20 cellular contexts compared by ENCODE assay signal in the genomic region with DNA sequence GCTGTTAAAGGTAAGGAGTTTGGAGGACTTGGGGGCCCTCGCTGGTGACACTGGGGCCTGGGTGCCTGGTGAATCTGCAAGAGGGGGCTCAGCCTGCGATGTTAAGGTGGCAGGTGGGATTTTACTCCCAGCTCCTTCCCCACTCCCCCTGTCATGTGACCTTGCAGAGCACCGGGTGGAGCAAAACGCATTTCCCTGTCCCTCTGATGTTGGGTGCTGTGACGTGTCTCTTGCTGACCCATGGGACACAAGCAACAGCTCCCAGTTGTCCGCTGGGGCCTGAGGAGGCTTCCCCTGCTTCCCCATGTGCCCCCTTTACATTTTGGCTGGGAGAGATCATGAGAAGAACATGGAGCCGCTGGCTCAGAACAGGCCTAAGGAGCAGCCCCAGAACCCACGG.
"Had no signal": no experiment of that assay in that cellular context is flagged by ENCODE, and none has a peak within 500 bp of the region (broad histone marks: within the 10 kb centered on the region; RNA-seq: fewer than 3 reads in every experiment).

No MANE protein-coding gene starts in this region.

- H3K27ac Mint-ChIP-seq: activated B cell treated with CpG ODN at 0.5 μM for 24 hours; activated CD4-positive, alpha-beta T cell treated with anti-CD3 and anti-CD28 coated beads for 36 hours; activated naive CD8-positive, alpha-beta T cell treated with anti-CD3 and anti-CD28 coated beads for 36 hours; activated T-helper 1 cell treated with anti-CD3 and anti-CD28 coated beads, Interleukin-12 subunit alpha, Interleukin-12 subunit beta, Interleukin-2, Interleukin-4 antibody, amounts not matched to agents 30 ng/mL and 10 ng/mL and 1 ng/mL, durations not matched to agents 14 hours and 24 hours and 36 hours; naive B cell; stimulated activated effector memory CD8-positive, alpha-beta T cell treated with anti-CD3 and anti-CD28 coated beads, Interleukin-12 subunit alpha, Interleukin-12 subunit beta, amount 100 ng/mL, for 72 hours; T-helper 1 cell treated with Interleukin-12 subunit alpha and Interleukin-12 subunit beta and Interleukin-4 antibody, amounts not matched to agents 30 μg/mL and 1 μg/mL, for 36 hours had no signal

- H3K36me3 Mint-ChIP-seq: activated naive CD8-positive, alpha-beta T cell treated with anti-CD3 and anti-CD28 coated beads for 36 hours; naive B cell; stimulated activated effector memory CD8-positive, alpha-beta T cell treated with anti-CD3 and anti-CD28 coated beads, Interleukin-12 subunit alpha, Interleukin-12 subunit beta, amount 100 ng/mL, for 72 hours had no signal

- H3K9me3 ChIP-seq: breast epithelium, lower lobe of right lung, ovary, psoas muscle, right atrium auricular region, transverse colon had no signal

- H3K27ac ChIP-seq: breast epithelium, lower lobe of right lung, ovary, psoas muscle, right atrium auricular region, transverse colon had no signal

- H3K4me1 ChIP-seq: breast epithelium, lower lobe of right lung, psoas muscle, transverse colon had no signal

- H3K4me3 ChIP-seq: breast epithelium, lower lobe of right lung, ovary, psoas muscle, right atrium auricular region, transverse colon had no signal

- DNase-seq: activated CD4-positive, alpha-beta T cell treated with anti-CD3 and anti-CD28 coated beads for 36 hours; activated CD4-positive, alpha-beta T cell treated with anti-CD3 and anti-CD28 coated beads, Interleukin-2, amount 50 U/mL, for 4 hours; activated naive CD8-positive, alpha-beta T cell treated with anti-CD3 and anti-CD28 coated beads for 36 hours; cerebellar nuclear complex; cortex of kidney; lower lobe of right lung; mesendoderm; naive B cell; psoas muscle; stimulated activated naive CD8-positive, alpha-beta T cell treated with anti-CD3 and anti-CD28 coated beads, Interleukin-15, amount 100 ng/mL, for 72 hours; T1000; transverse colon had no signal

- H3K4me3 Mint-ChIP-seq: activated B cell treated with CpG ODN at 0.5 μM for 24 hours; activated CD4-positive, alpha-beta T cell treated with anti-CD3 and anti-CD28 coated beads for 36 hours; activated naive CD8-positive, alpha-beta T cell treated with anti-CD3 and anti-CD28 coated beads for 36 hours; activated T-helper 1 cell treated with anti-CD3 and anti-CD28 coated beads, Interleukin-12 subunit alpha, Interleukin-12 subunit beta, Interleukin-2, Interleukin-4 antibody, amounts not matched to agents 30 ng/mL and 10 ng/mL and 1 ng/mL, durations not matched to agents 14 hours and 24 hours and 36 hours; naive B cell; stimulated activated effector memory CD8-positive, alpha-beta T cell treated with anti-CD3 and anti-CD28 coated beads, Interleukin-12 subunit alpha, Interleukin-12 subunit beta, amount 100 ng/mL, for 72 hours; stimulated activated naive CD8-positive, alpha-beta T cell treated with anti-CD3 and anti-CD28 coated beads, Interleukin-15, amount 100 ng/mL, for 72 hours; T-helper 1 cell treated with Interleukin-12 subunit alpha and Interleukin-12 subunit beta and Interleukin-4 antibody, amounts not matched to agents 30 μg/mL and 1 μg/mL, for 36 hours had no signal

- H3K27me3 ChIP-seq: breast epithelium, ovary, right atrium auricular region, transverse colon had no signal

- H3K36me3 ChIP-seq: breast epithelium, lower lobe of right lung, ovary, right atrium auricular region, transverse colon had no signal

- H3K9me3 Mint-ChIP-seq: activated B cell treated with CpG ODN at 0.5 μM for 24 hours; activated naive CD8-positive, alpha-beta T cell treated with anti-CD3 and anti-CD28 coated beads for 36 hours; activated T-helper 1 cell treated with anti-CD3 and anti-CD28 coated beads, Interleukin-12 subunit alpha, Interleukin-12 subunit beta, Interleukin-2, Interleukin-4 antibody, amounts not matched to agents 30 ng/mL and 10 ng/mL and 1 ng/mL, durations not matched to agents 14 hours and 24 hours and 36 hours; naive B cell; stimulated activated effector memory CD8-positive, alpha-beta T cell treated with anti-CD3 and anti-CD28 coated beads, Interleukin-12 subunit alpha, Interleukin-12 subunit beta, amount 100 ng/mL, for 72 hours; stimulated activated naive CD8-positive, alpha-beta T cell treated with anti-CD3 and anti-CD28 coated beads, Interleukin-15, amount 100 ng/mL, for 72 hours; T-helper 1 cell treated with Interleukin-12 subunit alpha and Interleukin-12 subunit beta and Interleukin-4 antibody, amounts not matched to agents 30 μg/mL and 1 μg/mL, for 36 hours had no signal

- H3K4me1 Mint-ChIP-seq: activated B cell treated with CpG ODN at 0.5 μM for 24 hours; activated CD4-positive, alpha-beta T cell treated with anti-CD3 and anti-CD28 coated beads for 36 hours; activated naive CD8-positive, alpha-beta T cell treated with anti-CD3 and anti-CD28 coated beads for 36 hours; naive B cell; stimulated activated effector memory CD8-positive, alpha-beta T cell treated with anti-CD3 and anti-CD28 coated beads, Interleukin-12 subunit alpha, Interleukin-12 subunit beta, amount 100 ng/mL, for 72 hours; stimulated activated naive CD8-positive, alpha-beta T cell treated with anti-CD3 and anti-CD28 coated beads, Interleukin-15, amount 100 ng/mL, for 72 hours had no signal

- ATAC-seq: activated CD4-positive, alpha-beta T cell treated with anti-CD3 and anti-CD28 coated beads for 36 hours; left lobe of liver; lower lobe of right lung; psoas muscle; stimulated activated effector memory CD8-positive, alpha-beta T cell treated with anti-CD3 and anti-CD28 coated beads, Interleukin-12 subunit alpha, Interleukin-12 subunit beta, amount 100 ng/mL, for 72 hours; stimulated activated naive CD8-positive, alpha-beta T cell treated with anti-CD3 and anti-CD28 coated beads, Interleukin-15, amount 100 ng/mL, for 72 hours had no signal
